Comparison of ENCODE assay signal across 16 cellular contexts in genomic region chr12:103102225-103102744, GRCh38.
DNase-seq lines count a peak whose midpoint lies in the region; ATAC-seq and TF ChIP-seq lines count a peak whose summit lies in the region.
"Had no signal": no experiment of that assay in that cellular context is flagged by ENCODE, and none has a peak within 500 bp of the region (broad histone marks: within the 10 kb centered on the region; RNA-seq: fewer than 3 reads in every experiment).

No MANE protein-coding gene starts in this region.

- H3K4me1 Mint-ChIP-seq in activated CD8-positive, alpha-beta T cell treated with anti-CD3 and anti-CD28 coated beads for 36 hours (ENCODE audit: low read depth) = no peaks in the 10 kb centered on the region
- H3K4me1 Mint-ChIP-seq in activated CD8-positive, alpha-beta T cell treated with anti-CD3 and anti-CD28 coated beads, Interleukin-2, amount 10 ng/mL, durations not matched to agents 7 days and 5 days (ENCODE audit: low read depth) = no peaks in the 10 kb centered on the region
- H3K4me1 Mint-ChIP-seq in H9 = no peaks in the 10 kb centered on the region

- in situ Hi-C loops in GM23248 (cut with MboI) = no loop called here

- no peak overlapping the region for H4K5ac ChIP-seq in H9 (ENCODE audit: insufficient read length, low read depth, low read length)

- H3K4me1 ChIP-seq in GM23248 (ENCODE audit: insufficient read depth) = no peaks in the 10 kb centered on the region
- H3K4me1 ChIP-seq in H9 (ENCODE audit: insufficient read depth, low read length) = no peaks in the 10 kb centered on the region
- H3K4me1 ChIP-seq: A549, HAP-1, lower lobe of right lung, pancreas had no signal

- no peak overlapping the region for H3K56ac ChIP-seq in H9 (ENCODE audit: insufficient read length, low read depth, low read length)

- H2BK12ac ChIP-seq in H9 (ENCODE audit: insufficient read length, low read depth, low read length) = no peak overlapping the region

- H3K9me2 ChIP-seq in GM23248 (ENCODE audit: insufficient read depth) = no peaks in the 10 kb centered on the region

- H2BK5ac ChIP-seq in H9 (ENCODE audit: insufficient read length, low read length) = no peak overlapping the region

- H2BK15ac ChIP-seq in H9 (ENCODE audit: low read depth, low read length) = no peak overlapping the region

- H3K9me3 ChIP-seq in GM23248 (ENCODE audit: low read depth) (no peaks in the 10 kb centered on the region), H9 (ENCODE audit: control insufficient read depth, low read depth, low read length) (no peaks in the 10 kb centered on the region)
- H3K9me3 ChIP-seq: A549, HAP-1, lower lobe of right lung, pancreas had no signal

- H3K14ac ChIP-seq in H9 (ENCODE audit: insufficient read depth, low read length) = no peak overlapping the region

- H3K23ac ChIP-seq in H9 (ENCODE audit: insufficient read length, low read depth, low read length) = no peak overlapping the region

- H2BK20ac ChIP-seq in H9 (ENCODE audit: low read depth, low read length, poor library complexity, severe bottlenecking) = no peak overlapping the region

- CTCF ChIA-PET in activated CD8-positive, alpha-beta T cell treated with anti-CD3 and anti-CD28 coated beads for 36 hours (lab: Charles Lee) = no interaction called here
- CTCF ChIA-PET in activated CD8-positive, alpha-beta T cell treated with anti-CD3 and anti-CD28 coated beads, Interleukin-2, amount 10 ng/mL, durations not matched to agents 7 days and 5 days (lab: Charles Lee) = no interaction called here
- CTCF ChIA-PET in RWPE1 (lab: Yijun Ruan, JAX) = no interaction called here

- no peak overlapping the region for H3K27ac Mint-ChIP-seq in activated CD8-positive, alpha-beta T cell treated with anti-CD3 and anti-CD28 coated beads for 36 hours
- no peak overlapping the region for H3K27ac Mint-ChIP-seq in activated CD8-positive, alpha-beta T cell treated with anti-CD3 and anti-CD28 coated beads, Interleukin-2, amount 10 ng/mL, durations not matched to agents 7 days and 5 days
- H3K27ac Mint-ChIP-seq in H9 = no peak overlapping the region

- H3K79me1 ChIP-seq in H9 (ENCODE audit: insufficient read depth, low read depth, low read length, poor library complexity, severe bottlenecking) = no peaks in the 10 kb centered on the region

- H3K27me3 Mint-ChIP-seq in activated CD8-positive, alpha-beta T cell treated with anti-CD3 and anti-CD28 coated beads for 36 hours = peaks cover 8% of the 10 kb centered on the region
- peaks cover 2% of the 10 kb centered on the region for H3K27me3 Mint-ChIP-seq in activated CD8-positive, alpha-beta T cell treated with anti-CD3 and anti-CD28 coated beads, Interleukin-2, amount 10 ng/mL, durations not matched to agents 7 days and 5 days (ENCODE audit: low read depth)
- no peaks in the 10 kb centered on the region; the same call in 1 of the 2 replicates for H3K27me3 Mint-ChIP-seq in H9 (ENCODE audit: low read depth)

- H3K4me3 ChIP-seq in GM23248 = no peak overlapping the region
- H3K4me3 ChIP-seq: A549, HAP-1, lower lobe of right lung, pancreas had no signal

- no peak overlapping the region for H3K4ac ChIP-seq in H9 (ENCODE audit: low read depth, low read length)

- no peaks in the 10 kb centered on the region for H3K23me2 ChIP-seq in H9 (ENCODE audit: insufficient read length, low read depth, low read length, poor library complexity, severe bottlenecking)

- no peak for DNase-seq in activated CD8-positive, alpha-beta T cell treated with anti-CD3 and anti-CD28 coated beads for 36 hours
- DNase-seq in activated CD8-positive, alpha-beta T cell treated with anti-CD3 and anti-CD28 coated beads, Interleukin-2, amount 10 ng/mL, durations not matched to agents 7 days and 5 days = no peak
- DNase-seq in stimulated activated naive CD8-positive, alpha-beta T cell treated with anti-CD3 and anti-CD28 coated beads, Interleukin-15, Interleukin-2, amounts not matched to agents 100 U/mL and 50 U/mL, for 24 hours = no peak
- DNase-seq in RWPE1 (ENCODE audit: low spot score) (no peak), GM23248 (no peak), H9 (no peak)
- DNase-seq: DMS79 treated with DMSO at 0.1 percent for 48 hours; Kasumi-1; lower lobe of right lung; NCI-H345; pancreas; stimulated activated CD4-positive, alpha-beta T cell treated with anti-CD3 and anti-CD28 coated beads, Interleukin-2, amount 100 ng/mL, for 48 hours had no signal

- no peak for TF ChIP-seq CTCF in activated CD8-positive, alpha-beta T cell treated with anti-CD3 and anti-CD28 coated beads for 36 hours (IDR thresholded peaks at IDR 0.05)
- TF ChIP-seq CTCF in RWPE1 (conservative IDR thresholded peaks at IDR 0.05; ENCODE audit: low read depth) (no peak), H9 (conservative IDR thresholded peaks at IDR 0.05) (no peak)

- H3K36me3 Mint-ChIP-seq in activated CD8-positive, alpha-beta T cell treated with anti-CD3 and anti-CD28 coated beads for 36 hours (ENCODE audit: low read depth) = no peaks in the 10 kb centered on the region
- no peaks in the 10 kb centered on the region for H3K36me3 Mint-ChIP-seq in activated CD8-positive, alpha-beta T cell treated with anti-CD3 and anti-CD28 coated beads, Interleukin-2, amount 10 ng/mL, durations not matched to agents 7 days and 5 days (ENCODE audit: low read depth)
- no peaks in the 10 kb centered on the region for H3K36me3 Mint-ChIP-seq in H9 (ENCODE audit: insufficient read depth in 1 of 3, low read depth in 3 of 3)

- no peaks in the 10 kb centered on the region for H3F3A ChIP-seq in GM23248 (ENCODE audit: insufficient read depth)

- H3K9me3 Mint-ChIP-seq in activated CD8-positive, alpha-beta T cell treated with anti-CD3 and anti-CD28 coated beads for 36 hours = no peaks in the 10 kb centered on the region
- H3K9me3 Mint-ChIP-seq in activated CD8-positive, alpha-beta T cell treated with anti-CD3 and anti-CD28 coated beads, Interleukin-2, amount 10 ng/mL, durations not matched to agents 7 days and 5 days (ENCODE audit: insufficient read depth) = no peaks in the 10 kb centered on the region
- H3K9me3 Mint-ChIP-seq in H9 = no peaks in the 10 kb centered on the region

- no peak overlapping the region for H3K4me3 Mint-ChIP-seq in activated CD8-positive, alpha-beta T cell treated with anti-CD3 and anti-CD28 coated beads for 36 hours
- H3K4me3 Mint-ChIP-seq in activated CD8-positive, alpha-beta T cell treated with anti-CD3 and anti-CD28 coated beads, Interleukin-2, amount 10 ng/mL, durations not matched to agents 7 days and 5 days = no peak overlapping the region
- H3K4me3 Mint-ChIP-seq in H9 = no peak overlapping the region

- no peaks in the 10 kb centered on the region for H3K36me3 ChIP-seq in GM23248 (ENCODE audit: low read depth)
- H3K36me3 ChIP-seq: HAP-1, lower lobe of right lung, pancreas had no signal

- H2AFZ ChIP-seq in GM23248 (no peak overlapping the region), H9 (ENCODE audit: low read length) (no peak overlapping the region)

- H3K18ac ChIP-seq in H9 (ENCODE audit: insufficient read length, low read depth, low read length) = no peak overlapping the region

- H2AK5ac ChIP-seq in H9 (ENCODE audit: insufficient read length, low read length) = no peak overlapping the region

- POLR2A ChIA-PET in activated CD8-positive, alpha-beta T cell treated with anti-CD3 and anti-CD28 coated beads for 36 hours (lab: Charles Lee) = no interaction called here
- POLR2A ChIA-PET in activated CD8-positive, alpha-beta T cell treated with anti-CD3 and anti-CD28 coated beads, Interleukin-2, amount 10 ng/mL, durations not matched to agents 7 days and 5 days (lab: Charles Lee) = no interaction called here
- POLR2A ChIA-PET in RWPE1 (lab: Yijun Ruan, JAX; ENCODE audit: low non-redundant PET) = no interaction called here

- no peak overlapping the region for H2BK120ac ChIP-seq in H9 (ENCODE audit: low read depth, low read length, poor library complexity, severe bottlenecking)

- H4K20me1 ChIP-seq in GM23248 (ENCODE audit: insufficient read depth) (no peaks in the 10 kb centered on the region), H9 (ENCODE audit: control insufficient read depth, insufficient read depth, insufficient read length) (no peaks in the 10 kb centered on the region)

- 3 to 9% methylated on average over 2 of the region's 2 CpGs for WGBS in GM23248 (ENCODE audit: low coverage in 1 of 2, low lambda C conversion rate in 2 of 2, missing lambda C conversion rate in 2 of 2), 2 experiments
- WGBS in H9 (ENCODE audit: extremely low coverage, insufficient read length, low lambda C conversion rate) = no CpG with 5 or more reads among the region's 2 CpGs

- no peak overlapping the region for H3T11ph ChIP-seq in H9 (ENCODE audit: low read length)

- H3K4me2 ChIP-seq in GM23248 (ENCODE audit: unreplicated experiment) (no peak overlapping the region), H9 (ENCODE audit: insufficient read depth, insufficient read length, low read length) (no peak overlapping the region)
- H3K4me2 ChIP-seq: A549 had no signal

- no peak overlapping the region for H4K8ac ChIP-seq in H9 (replicated peaks; ENCODE audit: insufficient read length, low read depth, low read length)

- H4K91ac ChIP-seq in H9 (ENCODE audit: insufficient read length, low read depth, low read length) = no peak overlapping the region

- peak; percentile 60 for ATAC-seq in activated CD8-positive, alpha-beta T cell treated with anti-CD3 and anti-CD28 coated beads for 36 hours
- no peak for ATAC-seq in activated CD8-positive, alpha-beta T cell treated with anti-CD3 and anti-CD28 coated beads, Interleukin-2, amount 10 ng/mL, durations not matched to agents 7 days and 5 days
- peak; percentile 78 for ATAC-seq in GM21529 (IDR thresholded peaks at IDR 0.05; ENCODE audit: unreplicated experiment)
- peak; percentile 67 for ATAC-seq in HG03103 (IDR thresholded peaks at IDR 0.05; ENCODE audit: low read depth, unreplicated experiment)
- ATAC-seq in stimulated activated naive CD8-positive, alpha-beta T cell treated with anti-CD3 and anti-CD28 coated beads, Interleukin-15, Interleukin-2, amounts not matched to agents 100 U/mL and 50 U/mL, for 24 hours = peak; percentile 79
- ATAC-seq: A549, lower lobe of right lung, pancreas had no signal

- H3K9ac ChIP-seq in GM23248 (no peak overlapping the region), H9 (ENCODE audit: extremely low read depth, insufficient read length, low read length) (no peak overlapping the region)

- intact Hi-C loops in activated CD8-positive, alpha-beta T cell treated with anti-CD3 and anti-CD28 coated beads for 36 hours (cut with micrococcal nuclease) = no loop called here

- H3K27me3 ChIP-seq in GM23248 (replicated peaks; ENCODE audit: insufficient read depth) (no peaks in the 10 kb centered on the region), H9 (ENCODE audit: insufficient read depth, low read length) (no peaks in the 10 kb centered on the region)
- H3K27me3 ChIP-seq: pancreas had no signal

- no peak overlapping the region for H3K27ac ChIP-seq in RWPE1
- H3K27ac ChIP-seq in GM23248 = no peak overlapping the region
- no peak overlapping the region for H3K27ac ChIP-seq in H9 (ENCODE audit: insufficient read length, low read depth, low read length)
- H3K27ac ChIP-seq: A549, lower lobe of right lung, pancreas had no signal

- H3K79me2 ChIP-seq in GM23248 (ENCODE audit: insufficient read depth) (no peaks in the 10 kb centered on the region), H9 (ENCODE audit: insufficient read depth, low read length) (no peaks in the 10 kb centered on the region)
